In the genomic region with DNA sequence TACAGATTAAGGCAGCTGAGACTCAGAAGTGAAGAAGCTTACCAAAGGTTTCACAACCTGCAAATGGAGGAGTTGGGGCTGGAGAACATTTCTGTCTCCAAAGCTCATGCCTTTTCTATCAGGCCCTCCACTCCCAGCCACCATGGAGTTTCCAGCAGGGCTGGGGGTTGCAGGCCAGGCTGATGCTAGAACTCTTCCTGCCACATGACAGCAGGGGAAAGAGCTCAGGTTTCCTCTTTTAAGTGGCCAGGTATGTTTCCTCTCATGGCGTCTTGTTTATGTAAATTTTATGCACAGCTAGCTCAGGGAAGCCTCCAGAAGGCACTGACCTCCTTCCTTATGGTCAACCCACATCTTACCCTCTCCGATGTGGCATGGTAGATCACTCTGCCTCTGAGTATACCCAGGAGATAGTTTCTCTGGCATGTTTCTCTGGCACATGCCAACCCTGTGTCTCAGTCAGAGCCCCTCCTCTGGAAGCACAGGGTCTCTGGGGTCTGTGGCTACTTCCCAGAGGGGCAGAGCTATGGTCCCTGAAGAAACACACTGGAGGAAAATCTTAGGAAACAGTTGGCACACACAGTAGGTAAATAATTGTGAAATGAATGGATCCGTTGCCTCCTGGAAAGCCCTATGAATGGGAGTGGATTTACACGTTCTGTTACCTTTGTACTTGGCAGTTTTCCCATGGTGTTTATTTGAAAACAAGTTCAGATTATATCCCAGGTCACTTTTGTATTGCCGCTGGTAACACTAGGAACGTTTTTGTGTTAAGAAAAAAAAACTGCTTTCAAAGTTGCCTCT, we compare ENCODE assay signal across 9 cellular contexts. TPM values are rescaled to one million over a fixed set of nuclear protein-coding genes. Genes with fewer than 3 reads are reported as not detected.
DNase-seq lines count a peak whose midpoint lies in the region; ATAC-seq, FAIRE-seq and TF ChIP-seq lines count a peak whose summit lies in the region.
"Had no signal": no experiment of that assay in that cellular context is flagged by ENCODE, and none has a peak within 500 bp of the region (broad histone marks: within the 10 kb centered on the region; RNA-seq: fewer than 3 reads in every experiment).

No MANE protein-coding gene starts in this region.

- H3K4me3 ChIP-seq in H7 (ENCODE audit: insufficient read depth, low read depth, low read length) (no peak overlapping the region), astrocyte (ENCODE audit: insufficient read depth, low read depth, low read length) (no peak overlapping the region), mucosa of rectum (ENCODE audit: low read length in 2 of 2) (peak overlapping the region in 1 of 2 donors; percentile 46)

- H4K20me1 ChIP-seq in astrocyte (ENCODE audit: insufficient read depth, low read length) = no peaks in the 10 kb centered on the region

- no peak for TF ChIP-seq CTCF in C4-2B (conservative IDR thresholded peaks at IDR 0.05)
- TF ChIP-seq CTCF in astrocyte (IDR thresholded peaks at IDR 0.05; ENCODE audit: insufficient read depth, low read depth, low read length) = no peak

- no peaks in the 10 kb centered on the region for H3K36me3 Mint-ChIP-seq in astrocyte (ENCODE audit: low read depth, unreplicated experiment)

- no peaks in the 10 kb centered on the region for H3K27me3 ChIP-seq in H7 (ENCODE audit: control insufficient read depth, insufficient read depth, low read length)
- H3K27me3 ChIP-seq in astrocyte (ENCODE audit: insufficient read depth, low read length) = no peaks in the 10 kb centered on the region
- no peaks in the 10 kb centered on the region for H3K27me3 ChIP-seq in mucosa of rectum (ENCODE audit: control insufficient read depth in 2 of 2, insufficient read depth in 2 of 2, low read length in 2 of 2)

- H3K4me1 Mint-ChIP-seq in astrocyte (ENCODE audit: low read depth, unreplicated experiment) = peaks cover 7% of the 10 kb centered on the region

- ATAC-seq in HG03135 (IDR thresholded peaks at IDR 0.05; ENCODE audit: unreplicated experiment) (no peak), HG02798 (IDR thresholded peaks at IDR 0.05; ENCODE audit: poor library complexity, unreplicated experiment) (no peak), GM21529 (IDR thresholded peaks at IDR 0.05; ENCODE audit: unreplicated experiment) (no peak)

- H3K36me3 ChIP-seq in H7 (replicated peaks; ENCODE audit: control insufficient read depth, insufficient read depth, low read length) (no peaks in the 10 kb centered on the region), astrocyte (ENCODE audit: insufficient read depth, low read length) (no peaks in the 10 kb centered on the region), mucosa of rectum (ENCODE audit: control insufficient read depth in 2 of 2, insufficient read depth in 2 of 2, low read length in 2 of 2) (no peaks in the 10 kb centered on the region)

- H3K4me3 Mint-ChIP-seq in astrocyte (ENCODE audit: unreplicated experiment) = no peak overlapping the region

- H3K9me3 ChIP-seq in astrocyte (ENCODE audit: insufficient read depth, low read depth, low read length) = no peaks in the 10 kb centered on the region
- H3K9me3 ChIP-seq in mucosa of rectum (ENCODE audit: control insufficient read depth in 2 of 2, low read length in 2 of 2) = no peaks in the 10 kb centered on the region

- H3K27me3 Mint-ChIP-seq in astrocyte (ENCODE audit: low read depth, unreplicated experiment) = no peaks in the 10 kb centered on the region

- H3K27ac ChIP-seq in C4-2B (peak overlapping the region; percentile 88), astrocyte (ENCODE audit: low read depth, low read length) (no peak overlapping the region), mucosa of rectum (ENCODE audit: low read depth in 2 of 2, low read length in 2 of 2) (peak overlapping the region; percentile 59 to 60)

- H3K27ac Mint-ChIP-seq in astrocyte (ENCODE audit: unreplicated experiment) = no peak overlapping the region

- H2AFZ ChIP-seq in astrocyte (ENCODE audit: low read depth, low read length) = no peak overlapping the region

- peak; percentile 90 for FAIRE-seq in astrocyte (lab: Jason Lieb, UNC)

- H3K79me2 ChIP-seq in astrocyte (ENCODE audit: insufficient read depth, low read length) = no peaks in the 10 kb centered on the region

- H3K4me1 ChIP-seq in astrocyte (ENCODE audit: insufficient read depth, low read length) (peaks cover 3% of the 10 kb centered on the region), mucosa of rectum (ENCODE audit: control insufficient read depth in 2 of 2, insufficient read depth in 2 of 2, low read length in 2 of 2) (peaks cover 12 to 14% of the 10 kb centered on the region in 2 donors)

- DNase-seq in H7 (peak; percentile 36), astrocyte (ENCODE audit: low read depth) (no peak), SKM-1 treated with dmso at 0.1 percent for 144 hours (lab: John Stamatoyannopoulos, UW; ENCODE audit: unreplicated experiment) (no peak)
- DNase-seq: NCI-H1930 had no signal

- H3K4me2 ChIP-seq in astrocyte (ENCODE audit: low read length) = peak overlapping the region; percentile 68

- H3K9me3 Mint-ChIP-seq in astrocyte (ENCODE audit: unreplicated experiment) = no peaks in the 10 kb centered on the region

- no peak overlapping the region for H3K9ac ChIP-seq in astrocyte (ENCODE audit: low read length)
- no peak overlapping the region for H3K9ac ChIP-seq in mucosa of rectum (ENCODE audit: low read depth in 1 of 2, low read length in 2 of 2)

RNA-seq across cellular contexts. Expression of gene PDK3, which starts 28.9 kb away (rescaled TPM):
- 29.3 and 43.6 TPM in 2 replicates for total RNA-seq in H7 (2014; rRNA removed; shearing (Covaris generic))
- total RNA-seq in astrocyte = 4.6 and 6.6 TPM in 2 replicates
